1 cellular context compared by ENCODE assay signal in the genomic region with DNA sequence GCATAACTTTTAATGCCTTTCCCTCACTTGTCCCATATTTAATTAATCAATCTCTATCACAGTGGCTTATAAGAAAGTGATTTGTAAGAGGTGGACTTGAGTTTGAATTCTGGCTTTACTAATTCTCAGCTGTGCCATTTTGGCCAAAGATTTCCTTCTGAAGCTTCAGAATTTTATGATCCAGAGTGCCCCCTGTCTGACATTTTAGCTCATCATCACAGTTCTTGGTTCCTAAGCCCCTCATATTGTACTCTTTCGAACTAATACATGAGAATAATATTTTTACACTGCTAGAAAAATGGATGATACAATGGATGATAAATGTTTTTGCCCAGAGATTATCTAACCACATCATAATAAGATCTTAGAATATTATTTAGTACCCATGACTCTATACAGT.
TF ChIP-seq lines count a peak whose summit lies in the region.

No MANE protein-coding gene starts in this region.

TF ChIP-seq in H1, 55 proteins besides CTCF, POLR2A, EP300 and RAD21:
- no peak for TF ChIP-seq NANOG (IDR thresholded peaks at IDR 0.05; ENCODE audit: insufficient read depth, low read depth, low read length, poor library complexity, severe bottlenecking)
- TF ChIP-seq BRCA1 (IDR thresholded peaks at IDR 0.05; ENCODE audit: low read depth, low read length): no peak
- TF ChIP-seq YY1 (IDR thresholded peaks at IDR 0.05; ENCODE audit: low read depth, low read length): peak; percentile 32; the same call in 1 of the 2 replicates
- no peak for TF ChIP-seq CHD1 (IDR thresholded peaks at IDR 0.05; ENCODE audit: low read depth, low read length)
TF ChIP-seq in H1: peak in this region for 1.
